In the genomic region with DNA sequence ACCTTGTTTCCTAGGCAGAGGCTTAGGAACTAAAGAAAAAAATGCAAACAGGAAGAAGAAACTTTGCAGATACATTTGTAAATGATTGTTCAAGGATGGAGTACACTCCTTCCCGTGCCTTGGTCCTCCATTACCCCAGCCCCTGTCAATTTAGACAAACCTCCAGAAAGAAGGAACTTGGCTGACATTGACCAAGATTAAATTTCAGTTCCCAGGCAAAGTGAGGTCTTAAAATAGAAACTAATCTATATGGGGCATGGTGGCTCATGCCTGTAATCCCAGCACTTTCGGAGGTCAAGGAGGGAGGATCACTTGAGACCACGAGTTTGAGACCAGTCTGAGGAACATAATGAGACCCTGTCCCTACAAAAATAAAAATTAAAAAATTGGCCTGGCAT, we compare ENCODE assay signal across 19 cellular contexts.
DNase-seq lines count a peak whose midpoint lies in the region; TF ChIP-seq lines count a peak whose summit lies in the region.
"Had no signal": no experiment of that assay in that cellular context is flagged by ENCODE, and none has a peak within 500 bp of the region (broad histone marks: within the 10 kb centered on the region; RNA-seq: fewer than 3 reads in every experiment).

No MANE protein-coding gene starts in this region.

- peak overlapping the region; percentile 46 for H3K27ac Mint-ChIP-seq in Caco-2 (ENCODE audit: unreplicated experiment)
- H3K27ac Mint-ChIP-seq in chondrocyte (ENCODE audit: unreplicated experiment) = peak overlapping the region; percentile 75
- H3K27ac Mint-ChIP-seq: CD4-positive, alpha-beta memory T cell; T-helper 1 cell treated with Interleukin-12 subunit alpha and Interleukin-12 subunit beta and Interleukin-4 antibody, amounts not matched to agents 30 μg/mL and 1 μg/mL, for 36 hours had no signal

- no peak overlapping the region for H3K27ac ChIP-seq in osteoblast (ENCODE audit: low read depth, low read length)
- no peak overlapping the region for H3K27ac ChIP-seq in Karpas-422 (ENCODE audit: low read length)
- H3K27ac ChIP-seq: KMS-11 had no signal

- H3K27me3 ChIP-seq in Caco-2 (replicated peaks; ENCODE audit: control insufficient read depth, insufficient read depth, low read length) (no peaks in the 10 kb centered on the region), osteoblast (ENCODE audit: insufficient read depth, low read length) (no peaks in the 10 kb centered on the region), Karpas-422 (ENCODE audit: low read length) (no peaks in the 10 kb centered on the region)

- peaks cover 18% of the 10 kb centered on the region for H3K9me3 Mint-ChIP-seq in Caco-2 (ENCODE audit: unreplicated experiment)
- peaks cover 6% of the 10 kb centered on the region for H3K9me3 Mint-ChIP-seq in chondrocyte (ENCODE audit: low read depth)
- H3K9me3 Mint-ChIP-seq: T-helper 1 cell treated with Interleukin-12 subunit alpha and Interleukin-12 subunit beta and Interleukin-4 antibody, amounts not matched to agents 30 μg/mL and 1 μg/mL, for 36 hours had no signal

- H3K79me2 ChIP-seq in osteoblast (ENCODE audit: insufficient read depth, low read length) = no peaks in the 10 kb centered on the region
- H3K79me2 ChIP-seq in Karpas-422 (ENCODE audit: low read length) = no peaks in the 10 kb centered on the region

- H3K4me1 Mint-ChIP-seq in Caco-2 (ENCODE audit: low read depth, unreplicated experiment) (peaks cover 56% of the 10 kb centered on the region), chondrocyte (ENCODE audit: low read depth) (peaks cover 71% of the 10 kb centered on the region)

- H3K4me2 ChIP-seq in osteoblast (ENCODE audit: insufficient read depth, low read length) = no peak overlapping the region
- no peak overlapping the region for H3K4me2 ChIP-seq in Karpas-422 (ENCODE audit: low read depth, low read length, poor library complexity, severe bottlenecking)
- H3K4me2 ChIP-seq: KMS-11 had no signal

- no peak overlapping the region for H2AFZ ChIP-seq in osteoblast (ENCODE audit: low read length)
- no peak overlapping the region for H2AFZ ChIP-seq in Karpas-422 (ENCODE audit: low read length)

- H3K4me3 ChIP-seq in Caco-2 (ENCODE audit: low read depth, low read length) (no peak overlapping the region), osteoblast (ENCODE audit: insufficient read depth, low read length) (no peak overlapping the region), Karpas-422 (ENCODE audit: low read length) (no peak overlapping the region)

- H3K9me3 ChIP-seq in Caco-2 (peaks cover 12% of the 10 kb centered on the region), osteoblast (ENCODE audit: low read depth, low read length) (no peaks in the 10 kb centered on the region), Karpas-422 (ENCODE audit: low read length) (no peaks in the 10 kb centered on the region)

- DNase-seq in Caco-2 (no peak), MV-4-11 (lab: John Stamatoyannopoulos, UW) (peak; percentile 87), chondrocyte (ENCODE audit: low spot score) (no peak), osteoblast (ENCODE audit: insufficient read length, low spot score, missing footprints) (peak; percentile 45), NCI-H2081 (lab: John Stamatoyannopoulos, UW) (no peak), NCI-H2107 treated with DMSO at 0.1 percent for 48 hours (lab: John Stamatoyannopoulos, UW; ENCODE audit: unreplicated experiment) (no peak), NCI-H82 (lab: John Stamatoyannopoulos, UW) (no peak), Karpas-422 (no peak)
- DNase-seq: ACHN; CD4-positive, alpha-beta memory T cell; GOT3; NCI-H1105 treated with DMSO at 0.1 percent for 48 hours; NCI-H187; NCI-H446; NCI-H69; NK-92 treated with Interleukin-12 subunit alpha and Interleukin-12 subunit beta, amount 100 ng/mL, for 24 hours; Right ventricle myocardium superior had no signal

- H3K4me3 Mint-ChIP-seq in Caco-2 (ENCODE audit: unreplicated experiment) (peak overlapping the region; percentile 34), chondrocyte (ENCODE audit: unreplicated experiment) (no peak overlapping the region)
- H3K4me3 Mint-ChIP-seq: CD4-positive, alpha-beta memory T cell; T-helper 1 cell treated with Interleukin-12 subunit alpha and Interleukin-12 subunit beta and Interleukin-4 antibody, amounts not matched to agents 30 μg/mL and 1 μg/mL, for 36 hours had no signal

- H3K4me1 ChIP-seq in Caco-2 (peaks cover 70% of the 10 kb centered on the region), osteoblast (ENCODE audit: insufficient read depth, low read length) (peaks cover 18% of the 10 kb centered on the region), Karpas-422 (ENCODE audit: low read length) (peaks cover 23% of the 10 kb centered on the region)

- POLR2A ChIA-PET in Caco-2 (lab: Charles Lee) = no interaction called here

- H3K9me2 ChIP-seq in Karpas-422 (replicated peaks; ENCODE audit: insufficient read depth, low read length) = no peaks in the 10 kb centered on the region

- H4K20me1 ChIP-seq in osteoblast (ENCODE audit: insufficient read depth, low read length) (no peaks in the 10 kb centered on the region), Karpas-422 (ENCODE audit: insufficient read depth, low read depth, low read length) (no peaks in the 10 kb centered on the region)

- H3K9ac ChIP-seq in Karpas-422 (ENCODE audit: low read length) = no peak overlapping the region
- H3K9ac ChIP-seq: KMS-11 had no signal

- H3K27me3 Mint-ChIP-seq in Caco-2 (ENCODE audit: insufficient read depth, unreplicated experiment) (no peaks in the 10 kb centered on the region), chondrocyte (ENCODE audit: low read depth) (no peaks in the 10 kb centered on the region)

- H3K36me3 ChIP-seq in Caco-2 (ENCODE audit: control insufficient read depth, insufficient read depth, low read length) = no peaks in the 10 kb centered on the region; the same call in 1 of the 2 replicates
- no peaks in the 10 kb centered on the region for H3K36me3 ChIP-seq in osteoblast (ENCODE audit: insufficient read depth, low read length)
- no peaks in the 10 kb centered on the region for H3K36me3 ChIP-seq in Karpas-422 (ENCODE audit: insufficient read depth, low read length)

- no TSS peak for BruUV-seq in Caco-2 (replicated peaks; lab: Mats Ljungman, UMichigan)

- TF ChIP-seq CTCF in Caco-2 (IDR thresholded peaks at IDR 0.05; ENCODE audit: insufficient read depth in 1 of 2, low read depth in 1 of 2, low read length in 1 of 2, severe bottlenecking in 1 of 2, unreplicated experiment in 1 of 2) = no peak
- TF ChIP-seq CTCF in chondrocyte (IDR thresholded peaks at IDR 0.05) = no peak
- no peak for TF ChIP-seq CTCF in osteoblast (IDR thresholded peaks at IDR 0.05; ENCODE audit: extremely low read depth, low read depth, low read length)

- intact Hi-C loops in Caco-2 (cut with micrococcal nuclease; ENCODE audit: unreplicated experiment) = loop anchor here (5.0 to 10.0 kb wide), 2 partner anchors 156 to 301 kb away; a partner anchor contains a TSS

- H3K36me3 Mint-ChIP-seq in Caco-2 (ENCODE audit: insufficient read depth, unreplicated experiment) (peaks cover 27% of the 10 kb centered on the region), chondrocyte (ENCODE audit: low read depth) (peaks cover 5% of the 10 kb centered on the region)
- H3K36me3 Mint-ChIP-seq: CD4-positive, alpha-beta memory T cell had no signal

- CTCF ChIA-PET in Caco-2 (lab: Charles Lee) = no interaction called here

Comparison
In these comparisons a context has a peak if more than half of its experiments do, and no peak if none do; other contexts are left out.
1. DNase-seq: peak in MV-4-11 (single experiment) and osteoblast (single experiment); none in Caco-2 (0 of 2), chondrocyte (single experiment), NCI-H2081 (0 of 2), NCI-H2107 treated with DMSO at 0.1 percent for 48 hours (single experiment), NCI-H82 (single experiment) and Karpas-422 (single experiment).